16 cellular contexts compared by ENCODE assay signal in the genomic region with DNA sequence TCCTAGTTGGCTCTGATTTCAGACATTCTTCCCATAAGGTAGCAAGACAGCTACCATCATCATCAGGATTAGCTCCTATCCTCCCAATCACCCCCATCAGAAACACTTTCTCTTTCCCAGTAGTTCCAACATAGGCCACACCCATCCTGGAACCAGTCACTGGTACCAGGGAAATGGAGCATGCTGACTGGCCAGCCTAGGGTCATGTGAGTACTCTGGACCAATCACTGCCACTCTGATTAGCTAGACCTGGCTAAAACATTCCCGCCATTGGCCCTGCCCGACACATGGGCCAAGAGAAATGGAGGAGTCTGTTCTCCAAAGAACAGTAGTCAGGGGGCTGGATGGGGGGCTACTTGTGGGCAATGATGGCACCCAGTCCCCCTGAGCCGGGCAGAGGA. TPM values are rescaled to one million over a fixed set of nuclear protein-coding genes. Genes with fewer than 3 reads are reported as not detected.
DNase-seq lines count a peak whose midpoint lies in the region; TF ChIP-seq lines count a peak whose summit lies in the region.
"Had no signal": no experiment of that assay in that cellular context is flagged by ENCODE, and none has a peak within 500 bp of the region (broad histone marks: within the 10 kb centered on the region; RNA-seq: fewer than 3 reads in every experiment).

No MANE protein-coding gene starts in this region.

- H3K4me3 ChIP-seq in esophagus squamous epithelium (no peak overlapping the region), stomach (no peak overlapping the region)
- H3K4me3 ChIP-seq: smooth muscle cell, tibial artery had no signal

- in situ Hi-C loops in GM13977 (cut with MboI; ENCODE audit: low pct_unique_long_range_greater_than_20kb, low sequenced_read_pairs, unreplicated experiment) = no loop called here

- TF ChIP-seq EP300 in stomach (IDR thresholded peaks at IDR 0.05) = no peak

- H3K27me3 ChIP-seq in esophagus squamous epithelium = no peaks in the 10 kb centered on the region
- H3K27me3 ChIP-seq in stomach = no peaks in the 10 kb centered on the region
- H3K27me3 ChIP-seq: neutrophil had no signal

- no peaks in the 10 kb centered on the region for H3K36me3 ChIP-seq in esophagus squamous epithelium
- H3K36me3 ChIP-seq in stomach = peaks cover 0 to 4% (median 0%) of the 10 kb centered on the region in 4 donors
- H3K36me3 ChIP-seq: neutrophil, tibial artery had no signal

- TF ChIP-seq CTCF in esophagus squamous epithelium (IDR thresholded peaks at IDR 0.05) = no peak
- TF ChIP-seq CTCF in stomach (IDR thresholded peaks at IDR 0.05) = no peak
- no peak for TF ChIP-seq CTCF in GM13977 (IDR thresholded peaks at IDR 0.05; ENCODE audit: extremely low read depth, insufficient read depth, missing control alignments)

- peaks cover 18 to 81% (median 28%) of the 10 kb centered on the region in 3 donors for H3K4me1 ChIP-seq in esophagus squamous epithelium
- H3K4me1 ChIP-seq in stomach = peaks cover 13 to 32% (median 25%) of the 10 kb centered on the region in 4 donors
- H3K4me1 ChIP-seq: tibial artery had no signal

- H3K36me3 Mint-ChIP-seq in activated CD4-positive, alpha-beta T cell treated with anti-CD3 and anti-CD28 coated beads, Interleukin-2, amount 10 ng/mL, durations not matched to agents 7 days and 5 days (ENCODE audit: low read depth) = no peaks in the 10 kb centered on the region
- H3K36me3 Mint-ChIP-seq: activated naive CD4-positive, alpha-beta T cell treated with anti-CD3 and anti-CD28 coated beads, Interleukin-2, amount 50 U/mL, for 24 hours had no signal

- no peak for DNase-seq in activated CD4-positive, alpha-beta T cell treated with anti-CD3 and anti-CD28 coated beads, Interleukin-2, amount 10 ng/mL, durations not matched to agents 7 days and 5 days
- no peak for DNase-seq in activated CD4-positive, alpha-beta T cell treated with anti-CD3 and anti-CD28 coated beads for 1 hour
- DNase-seq in M059J (ENCODE audit: low read depth) = peak; percentile 51
- DNase-seq in esophagus squamous epithelium (lab: John Stamatoyannopoulos, UW) = no peak
- no peak for DNase-seq in stomach
- DNase-seq in SIG-M5 (lab: John Stamatoyannopoulos, UW) = no peak
- DNase-seq in NCI-H187 (lab: John Stamatoyannopoulos, UW) = no peak
- no peak for DNase-seq in GM13977 (ENCODE audit: low spot score)
- DNase-seq: activated CD8-positive, alpha-beta T cell treated with anti-CD3 and anti-CD28 coated beads for 36 hours; DMS79 treated with DMSO at 0.1 percent for 48 hours; tibial artery had no signal

- peak overlapping the region; percentile 0 for H3K27ac Mint-ChIP-seq in activated CD4-positive, alpha-beta T cell treated with anti-CD3 and anti-CD28 coated beads, Interleukin-2, amount 10 ng/mL, durations not matched to agents 7 days and 5 days
- H3K27ac Mint-ChIP-seq: activated CD8-positive, alpha-beta T cell treated with anti-CD3 and anti-CD28 coated beads for 36 hours had no signal

- POLR2A ChIA-PET in activated CD4-positive, alpha-beta T cell treated with anti-CD3 and anti-CD28 coated beads, Interleukin-2, amount 10 ng/mL, durations not matched to agents 7 days and 5 days (lab: Charles Lee) = no interaction called here

- CTCF ChIA-PET in activated CD4-positive, alpha-beta T cell treated with anti-CD3 and anti-CD28 coated beads, Interleukin-2, amount 10 ng/mL, durations not matched to agents 7 days and 5 days (lab: Charles Lee) = interaction anchor here (0.5 to 7.7 kb wide), 9 partner anchors 10 to 282 kb away, joined by 3 to 94 read pairs (median 4); no protein-coding TSS in a partner anchor

- H3K4me3 Mint-ChIP-seq in activated CD4-positive, alpha-beta T cell treated with anti-CD3 and anti-CD28 coated beads, Interleukin-2, amount 10 ng/mL, durations not matched to agents 7 days and 5 days = no peak overlapping the region
- H3K4me3 Mint-ChIP-seq: activated CD8-positive, alpha-beta T cell treated with anti-CD3 and anti-CD28 coated beads for 36 hours; activated naive CD4-positive, alpha-beta T cell treated with anti-CD3 and anti-CD28 coated beads, Interleukin-2, amount 50 U/mL, for 24 hours had no signal

- intact Hi-C loops in esophagus squamous epithelium (cut with DNase I) (no loop called here), stomach (cut with DNase I; ENCODE audit: low total_unique reads) (no loop called here)

- peaks cover 37% of the 10 kb centered on the region for H3K4me1 Mint-ChIP-seq in activated CD4-positive, alpha-beta T cell treated with anti-CD3 and anti-CD28 coated beads, Interleukin-2, amount 10 ng/mL, durations not matched to agents 7 days and 5 days

- no peaks in the 10 kb centered on the region for H3K9me3 Mint-ChIP-seq in activated CD4-positive, alpha-beta T cell treated with anti-CD3 and anti-CD28 coated beads, Interleukin-2, amount 10 ng/mL, durations not matched to agents 7 days and 5 days
- H3K9me3 Mint-ChIP-seq: activated CD8-positive, alpha-beta T cell treated with anti-CD3 and anti-CD28 coated beads for 36 hours; activated naive CD4-positive, alpha-beta T cell treated with anti-CD3 and anti-CD28 coated beads, Interleukin-2, amount 50 U/mL, for 24 hours had no signal

- TF ChIP-seq POLR2A in esophagus squamous epithelium (IDR thresholded peaks at IDR 0.05) (no peak), stomach (IDR thresholded peaks at IDR 0.05) (no peak)

- H3K27ac ChIP-seq in esophagus squamous epithelium (peak overlapping the region in 3 of 4 donors; percentile 73 to 84 (median 79)), stomach (peak overlapping the region in 4 of 5 donors; percentile 45 to 70 (median 68))
- H3K27ac ChIP-seq: neutrophil, tibial artery had no signal

- no peaks in the 10 kb centered on the region for H3K9me3 ChIP-seq in esophagus squamous epithelium
- no peaks in the 10 kb centered on the region for H3K9me3 ChIP-seq in stomach
- H3K9me3 ChIP-seq: neutrophil, tibial artery had no signal

- 100% methylated on average over 1 of the region's 3 CpGs; no CpG with 5 or more reads in 1 of the 2 donors for WGBS in esophagus squamous epithelium, 2 donors
- WGBS in stomach, 5 donors = 93 to 98% (median 96%) methylated on average over 3 of the region's 3 CpGs

- H3K27me3 Mint-ChIP-seq in activated CD4-positive, alpha-beta T cell treated with anti-CD3 and anti-CD28 coated beads, Interleukin-2, amount 10 ng/mL, durations not matched to agents 7 days and 5 days = no peaks in the 10 kb centered on the region
- H3K27me3 Mint-ChIP-seq: activated CD8-positive, alpha-beta T cell treated with anti-CD3 and anti-CD28 coated beads for 36 hours; activated naive CD4-positive, alpha-beta T cell treated with anti-CD3 and anti-CD28 coated beads, Interleukin-2, amount 50 U/mL, for 24 hours had no signal

RNA-seq across cellular contexts. Expression of gene EFCC1, which starts 12.4 kb away (rescaled TPM):
- total RNA-seq in activated CD4-positive, alpha-beta T cell treated with anti-CD3 and anti-CD28 coated beads, Interleukin-2, amount 10 ng/mL, durations not matched to agents 7 days and 5 days = under 1 TPM in 1 of 2 experiments, not detected in 1; 0.07 TPM
- total RNA-seq in M059J (2014; rRNA removed; shearing (Covaris generic)) = not detected in 2 replicates
- 1 to 10 TPM in 1 of 4 donors, under 1 TPM in 3; 0.19 to 2.9 (median 0.48) TPM for total RNA-seq in esophagus squamous epithelium
- total RNA-seq in stomach = 10 to 100 TPM in 3 of 5 donors, 1 to 10 TPM in 2; 1.0 to 13.9 (median 10.3) TPM
- polyA plus RNA-seq in stomach = 10 to 100 TPM in 1 of 3 donors, 1 to 10 TPM in 2; 3.4 to 10.7 (median 8.2) TPM
- total RNA-seq: kidney epithelial cell, OCI-LY7, smooth muscle cell had no signal

RNA-seq across cellular contexts. Expression of gene CFAP92, which starts 19.6 kb away (rescaled TPM):
- under 1 TPM in 1 of 2 experiments, not detected in 1; 0.10 TPM for total RNA-seq in activated CD4-positive, alpha-beta T cell treated with anti-CD3 and anti-CD28 coated beads, Interleukin-2, amount 10 ng/mL, durations not matched to agents 7 days and 5 days
- 0.27 TPM in 1 of 2 replicates, not detected in the other for total RNA-seq in M059J (2014; rRNA removed; shearing (Covaris generic))
- total RNA-seq in esophagus squamous epithelium = 1 to 10 TPM in 1 of 4 donors, under 1 TPM in 3; 0.40 to 1.4 (median 0.98) TPM
- 10 to 100 TPM in 1 of 5 donors, 1 to 10 TPM in 3, under 1 TPM in 1; 0.87 to 13.4 (median 5.2) TPM for total RNA-seq in stomach
- polyA plus RNA-seq in stomach = 1 to 10 TPM in 1 of 3 donors, under 1 TPM in 2; 0.50 to 2.7 (median 0.70) TPM

RNA-seq across cellular contexts. Expression of gene GP9, which starts 47.1 kb away (rescaled TPM):
- not detected for total RNA-seq in activated CD4-positive, alpha-beta T cell treated with anti-CD3 and anti-CD28 coated beads, Interleukin-2, amount 10 ng/mL, durations not matched to agents 7 days and 5 days
- total RNA-seq in M059J (2014; rRNA removed; shearing (Covaris generic)) = not detected in 2 replicates
- total RNA-seq in esophagus squamous epithelium (not detected), stomach (not detected)
- polyA plus RNA-seq in stomach = not detected
- total RNA-seq: activated CD8-positive, alpha-beta T cell treated with anti-CD3 and anti-CD28 coated beads for 36 hours; kidney epithelial cell; OCI-LY7; smooth muscle cell had no signal
- polyA plus RNA-seq: smooth muscle cell had no signal
